9 cellular contexts compared by ENCODE assay signal in the genomic region with DNA sequence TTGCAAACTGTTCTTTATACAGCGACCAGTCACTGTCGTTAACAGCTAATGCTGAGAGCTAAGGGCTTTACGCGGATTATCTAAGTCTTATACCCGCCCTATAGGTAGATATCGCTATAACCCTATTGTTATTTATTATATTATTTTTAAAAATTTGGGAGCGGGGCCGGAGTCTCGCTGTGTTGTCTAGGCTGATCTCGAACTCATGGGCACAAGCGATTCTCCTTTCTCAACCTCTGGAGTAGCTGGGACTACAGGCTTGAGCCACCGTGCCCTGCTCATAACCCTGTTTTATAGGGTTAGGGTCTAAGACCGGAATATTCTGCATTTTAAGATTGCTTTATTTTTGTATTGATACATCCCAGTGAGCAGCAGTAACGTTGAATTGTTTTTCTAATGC. TPM values are rescaled to one million over a fixed set of nuclear protein-coding genes. Genes with fewer than 3 reads are reported as not detected.
DNase-seq lines count a peak whose midpoint lies in the region; ATAC-seq and TF ChIP-seq lines count a peak whose summit lies in the region.
"Had no signal": no experiment of that assay in that cellular context is flagged by ENCODE, and none has a peak within 500 bp of the region (broad histone marks: within the 10 kb centered on the region; RNA-seq: fewer than 3 reads in every experiment).

No MANE protein-coding gene starts in this region.

- H3K36me3 Mint-ChIP-seq in mesothelial cell of epicardium = peaks cover 17% of the 10 kb centered on the region

- H3K4me1 ChIP-seq in left ventricle myocardium inferior = peaks cover 43% of the 10 kb centered on the region
- H3K4me1 ChIP-seq in vagina = peaks cover 25% of the 10 kb centered on the region

- no peak for TF ChIP-seq POLR2A in vagina (IDR thresholded peaks at IDR 0.05)

- peak overlapping the region; percentile 84 for H3K4me3 ChIP-seq in left ventricle myocardium inferior
- peak overlapping the region; percentile 95 for H3K4me3 ChIP-seq in brain microvascular endothelial cell (ENCODE audit: low read depth, low read length)
- H3K4me3 ChIP-seq in vagina = peak overlapping the region; percentile 74 to 95

- H3K27ac ChIP-seq in left ventricle myocardium inferior (replicated peaks) (peak overlapping the region; percentile 97), brain microvascular endothelial cell (peak overlapping the region; percentile 89), vagina (peak overlapping the region; percentile 85)

- DNase-seq in left ventricle myocardium inferior = no peak
- DNase-seq in left ventricle myocardium superior = no peak
- DNase-seq in brain microvascular endothelial cell = no peak
- DNase-seq in mesothelial cell of epicardium (ENCODE audit: low spot score in 2 of 2, unreplicated experiment in 2 of 2) = no peak
- no peak for DNase-seq in vagina (ENCODE audit: extremely low spot score in 2 of 2)
- DNase-seq in NCI-H2081 (lab: John Stamatoyannopoulos, UW) = no peak
- no peak for DNase-seq in GDM1 (lab: John Stamatoyannopoulos, UW)
- DNase-seq: NCI-H2029 treated with DMSO at 0.1 percent for 48 hours had no signal

- ATAC-seq in left ventricle myocardium superior (no peak), GM18870 (IDR thresholded peaks at IDR 0.05; ENCODE audit: unreplicated experiment) (no peak)

- H3K27ac Mint-ChIP-seq in mesothelial cell of epicardium = peak overlapping the region; percentile 98

- H3K9me3 ChIP-seq in left ventricle myocardium inferior (replicated peaks) (no peaks in the 10 kb centered on the region), vagina (no peaks in the 10 kb centered on the region)

- intact Hi-C loops in left ventricle myocardium inferior (cut with micrococcal nuclease) (no loop called here), left ventricle myocardium superior (cut with micrococcal nuclease) (no loop called here), vagina (cut with DNase I) (no loop called here)

- H3K4me3 Mint-ChIP-seq in mesothelial cell of epicardium = peak overlapping the region; percentile 96

- H3K27me3 Mint-ChIP-seq in mesothelial cell of epicardium (ENCODE audit: low read depth) = no peaks in the 10 kb centered on the region

- peaks cover 11% of the 10 kb centered on the region for H3K4me1 Mint-ChIP-seq in mesothelial cell of epicardium

- in situ Hi-C loops in brain microvascular endothelial cell (cut with HindIII; ENCODE audit: low pct_ligation_motif_present, low sequenced_read_pairs) = no loop called here

- TF ChIP-seq CTCF in left ventricle myocardium inferior (IDR thresholded peaks at IDR 0.05; ENCODE audit: borderline replicate concordance) (no peak), brain microvascular endothelial cell (IDR thresholded peaks at IDR 0.05; ENCODE audit: low read depth, low read length, missing control alignments) (no peak), mesothelial cell of epicardium (IDR thresholded peaks at IDR 0.05; ENCODE audit: unreplicated experiment) (no peak), vagina (IDR thresholded peaks at IDR 0.05) (no peak)

- H3K36me3 ChIP-seq in left ventricle myocardium inferior (peaks cover 12% of the 10 kb centered on the region), brain microvascular endothelial cell (replicated peaks) (peaks cover 7% of the 10 kb centered on the region), vagina (no peaks in the 10 kb centered on the region)

- no peaks in the 10 kb centered on the region for H3K27me3 ChIP-seq in left ventricle myocardium inferior (ENCODE audit: low read depth)
- H3K27me3 ChIP-seq in brain microvascular endothelial cell (replicated peaks) = no peaks in the 10 kb centered on the region
- no peaks in the 10 kb centered on the region for H3K27me3 ChIP-seq in vagina

- peaks cover 12% of the 10 kb centered on the region for H3K9me3 Mint-ChIP-seq in mesothelial cell of epicardium

RNA-seq across cellular contexts. Expression of a gene that starts 24.7 kb away (rescaled TPM):
- total RNA-seq in left ventricle myocardium inferior (44.7 TPM), left ventricle myocardium superior (53.2 TPM), mesothelial cell of epicardium (70.9 to 74.2 TPM (median 74.1 TPM) in 3 replicates), vagina (94.5 TPM)

RNA-seq across cellular contexts. Expression of a gene that starts 46.0 kb away (rescaled TPM):
- total RNA-seq in left ventricle myocardium inferior = 4.6 TPM
- total RNA-seq in left ventricle myocardium superior = 6.3 TPM
- total RNA-seq in mesothelial cell of epicardium = 10.2 to 11.5 TPM (median 10.7 TPM) in 3 replicates
- 8.1 TPM for total RNA-seq in vagina

RNA-seq across cellular contexts. Expression of a gene that starts 50.1 kb away (rescaled TPM):
- total RNA-seq in left ventricle myocardium inferior = 2.1 TPM
- total RNA-seq in left ventricle myocardium superior = 1.8 TPM
- total RNA-seq in mesothelial cell of epicardium = 24.5 to 26.4 TPM (median 24.7 TPM) in 3 replicates
- total RNA-seq in vagina = 19.2 TPM

RNA-seq across cellular contexts. Expression of a gene that starts 54.6 kb away (rescaled TPM):
- 1.2 TPM for total RNA-seq in left ventricle myocardium inferior
- total RNA-seq in left ventricle myocardium superior = 1.1 TPM
- total RNA-seq in mesothelial cell of epicardium = 6.7 to 7.5 TPM (median 7.5 TPM) in 3 replicates
- total RNA-seq in vagina = 4.4 TPM
